ENCODE assay signal across 14 cellular contexts in the genomic region with DNA sequence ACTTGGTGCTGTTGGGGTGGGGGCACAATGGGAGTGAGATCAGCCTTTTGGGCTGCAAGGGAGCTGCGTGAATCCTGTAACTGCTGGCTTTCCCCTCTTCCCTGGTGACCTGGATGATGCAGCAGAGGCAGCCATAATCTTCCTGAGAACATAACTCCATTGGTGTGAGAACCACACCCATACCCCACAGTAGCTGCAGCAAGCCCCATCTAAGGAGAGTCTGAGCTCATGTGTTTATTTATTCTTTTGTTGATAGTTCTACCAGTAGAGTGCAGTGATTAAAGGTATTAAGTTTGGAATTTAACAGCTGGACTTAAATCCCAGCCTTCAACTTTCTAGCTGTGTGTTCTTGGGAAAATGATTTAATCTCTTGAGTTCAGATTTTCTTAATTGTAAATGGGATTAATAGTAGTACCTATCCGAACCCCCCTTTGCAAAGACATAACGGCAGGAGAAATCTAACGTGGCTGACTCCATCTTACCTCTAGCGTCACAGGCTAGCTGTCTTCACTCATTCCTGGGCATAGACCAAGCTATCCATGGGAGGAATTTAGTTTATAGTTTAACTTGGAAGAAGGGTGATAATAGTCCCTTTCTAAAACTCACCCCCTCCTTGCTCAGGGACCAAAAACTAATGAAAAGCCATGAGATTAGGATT.
DNase-seq lines count a peak whose midpoint lies in the region; FAIRE-seq and TF ChIP-seq lines count a peak whose summit lies in the region.
"Had no signal": no experiment of that assay in that cellular context is flagged by ENCODE, and none has a peak within 500 bp of the region (broad histone marks: within the 10 kb centered on the region; RNA-seq: fewer than 3 reads in every experiment).

No MANE protein-coding gene starts in this region.

- peak; percentile 28 for FAIRE-seq in HTR-8/SVneo (lab: Jason Lieb, UNC)
- FAIRE-seq: H1, HepG2 had no signal

- no peaks in the 10 kb centered on the region for H3K4me1 Mint-ChIP-seq in type B pancreatic cell (ENCODE audit: unreplicated experiment)
- H3K4me1 Mint-ChIP-seq: CD4-positive, alpha-beta memory T cell had no signal

- H3K27ac Mint-ChIP-seq in type B pancreatic cell = peak overlapping the region; percentile 52
- H3K27ac Mint-ChIP-seq: CD4-positive, alpha-beta memory T cell had no signal

- peaks cover 4% of the 10 kb centered on the region for H3K36me3 Mint-ChIP-seq in type B pancreatic cell
- H3K36me3 Mint-ChIP-seq: CD4-positive, alpha-beta memory T cell had no signal

- in situ Hi-C loops in G401 (cut with HindIII; ENCODE audit: low sequenced_read_pairs) = no loop called here

- no peaks in the 10 kb centered on the region for H3K4me1 ChIP-seq in SJCRH30

- no peaks in the 10 kb centered on the region for H3K27me3 Mint-ChIP-seq in type B pancreatic cell
- H3K27me3 Mint-ChIP-seq: CD4-positive, alpha-beta memory T cell had no signal

- DNase-seq in G401 (ENCODE audit: low spot score) (peak; percentile 10), HTR-8/SVneo (ENCODE audit: insufficient read length, low spot score) (no peak), SJCRH30 (peak; percentile 7 to 13), type B pancreatic cell (ENCODE audit: extremely low spot score, unreplicated experiment) (no peak), DMS153 treated with DMSO at 0.1 percent for 48 hours (lab: John Stamatoyannopoulos, UW; ENCODE audit: unreplicated experiment) (no peak), retina (no peak), HPDE6-E6E7 (ENCODE audit: extremely low spot score) (no peak)
- DNase-seq: CD4-positive, alpha-beta memory T cell; DMS79 treated with DMSO at 0.1 percent for 48 hours; GDM1 had no signal

- H3K36me3 ChIP-seq in SJCRH30 = no peaks in the 10 kb centered on the region

- no peak for TF ChIP-seq CTCF in type B pancreatic cell (conservative IDR thresholded peaks at IDR 0.05)

- no peaks in the 10 kb centered on the region for H3K9me3 ChIP-seq in SJCRH30 (replicated peaks)

- no peak overlapping the region for H3K4me3 Mint-ChIP-seq in type B pancreatic cell
- H3K4me3 Mint-ChIP-seq: CD4-positive, alpha-beta memory T cell had no signal

- peaks cover 17% of the 10 kb centered on the region for H3K9me3 Mint-ChIP-seq in type B pancreatic cell

- no peak overlapping the region for H3K4me3 ChIP-seq in SJCRH30

- no peak overlapping the region for H3K27ac ChIP-seq in SJCRH30
- H3K27ac ChIP-seq: C4-2B, KMS-11 had no signal

- H3K27me3 ChIP-seq in SJCRH30 = no peaks in the 10 kb centered on the region

Comparison
In these comparisons a context has a peak if more than half of its experiments do, and no peak if none do; other contexts are left out.
1. DNase-seq: peak in G401 (single experiment) and SJCRH30 (2 of 2); none in HTR-8/SVneo (single experiment), type B pancreatic cell (single experiment), DMS153 treated with DMSO at 0.1 percent for 48 hours (single experiment), retina (single experiment) and HPDE6-E6E7 (single experiment).